19 cellular contexts compared by ENCODE assay signal in genomic region chrX:2794336-2794735, GRCh38. TPM values are rescaled to one million over a fixed set of nuclear protein-coding genes. Genes with fewer than 3 reads are reported as not detected.
"Had no signal": no experiment of that assay in that cellular context is flagged by ENCODE, and none has a peak within 500 bp of the region (broad histone marks: within the 10 kb centered on the region; RNA-seq: fewer than 3 reads in every experiment).

No MANE protein-coding gene starts in this region.

- H3K4me2 ChIP-seq: KMS-11, SK-N-SH had no signal

- DNase-seq: Kasumi-1, MM.1S, NCI-H1092 treated with DMSO at 0.1 percent for 48 hours, NCI-H1436, NCI-H187, NCI-H2029, NCI-H2081 treated with DMSO at 0.1 percent for 48 hours, NCI-H2171, NCI-H226, NCI-H446, NCI-H510A, NCI-H69, NCI-H774, RPMI8226, SHP77, SK-N-SH had no signal

- H3K27ac ChIP-seq: KMS-11 had no signal

- H3K9me3 ChIP-seq: SK-N-SH had no signal

- H3K9ac ChIP-seq: KMS-11, SK-N-SH had no signal

RNA-seq across cellular contexts. Expression of gene GYG2, which starts 34.4 kb away (rescaled TPM):
- total RNA-seq: HT-29 had no signal

RNA-seq across cellular contexts. Expression of gene XG, which starts 42.5 kb away (rescaled TPM):
- total RNA-seq: HT-29, SK-MEL-5 had no signal
